Comparison of ENCODE assay signal across 23 cellular contexts in the genomic region with DNA sequence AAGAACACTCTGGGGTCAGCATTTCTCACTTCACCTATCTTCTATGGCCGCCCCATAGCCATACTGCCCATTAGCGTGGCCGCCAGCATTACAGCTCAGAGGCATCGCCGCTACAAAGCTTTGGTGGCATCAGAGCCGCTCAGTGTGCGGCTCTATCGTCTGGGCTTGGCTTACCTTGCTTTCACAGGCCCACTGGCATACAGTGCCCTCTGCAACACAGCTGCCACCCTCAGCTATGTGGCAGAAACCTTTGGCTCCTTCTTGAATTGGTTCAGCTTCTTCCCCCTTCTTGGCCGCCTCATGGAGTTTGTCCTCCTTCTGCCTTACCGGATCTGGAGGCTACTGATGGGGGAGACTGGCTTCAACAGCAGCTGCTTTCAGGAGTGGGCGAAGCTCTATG. TPM values are rescaled to one million over a fixed set of nuclear protein-coding genes. Genes with fewer than 3 reads are reported as not detected.
"Had no signal": no experiment of that assay in that cellular context is flagged by ENCODE, and none has a peak within 500 bp of the region (broad histone marks: within the 10 kb centered on the region; RNA-seq: fewer than 3 reads in every experiment).

No MANE protein-coding gene starts in this region.

- DNase-seq: activated B cell treated with CpG ODN at 0.5 μM for 24 hours; activated CD4-positive, alpha-beta T cell treated with anti-CD3 and anti-CD28 coated beads, Interleukin-2, amount 10 ng/mL, durations not matched to agents 24 days and 14 days; activated CD8-positive, alpha-beta T cell treated with anti-CD3 and anti-CD28 coated beads for 36 hours; activated naive CD4-positive, alpha-beta T cell treated with anti-CD3 and anti-CD28 coated beads for 36 hours; activated T-cell treated with anti-CD3 and anti-CD28 coated beads, Interleukin-2, amount 50 U/mL, for 4 hours; anterior cingulate cortex; caudate nucleus; erythroblast; foreskin melanocyte; kidney glomerular epithelial cell; left ventricle myocardium superior; mucosa of descending colon; naive B cell; stimulated activated CD4-positive, alpha-beta T cell treated with anti-CD3 and anti-CD28 coated beads, Interleukin-4, amount 100 ng/mL, for 1 hour; T-cell; T-helper 9 cell had no signal

- H3K9me3 Mint-ChIP-seq: activated B cell treated with CpG ODN at 0.5 μM for 24 hours; activated CD4-positive, alpha-beta T cell treated with anti-CD3 and anti-CD28 coated beads, Interleukin-2, amount 10 ng/mL, durations not matched to agents 24 days and 14 days; activated CD8-positive, alpha-beta T cell treated with anti-CD3 and anti-CD28 coated beads for 36 hours; activated naive CD4-positive, alpha-beta T cell treated with anti-CD3 and anti-CD28 coated beads for 36 hours; activated T-cell treated with anti-CD3 and anti-CD28 coated beads, Interleukin-2, amount 50 U/mL, for 4 hours; memory B cell; naive B cell; T-cell had no signal

- H3K27ac ChIP-seq: skin epidermis, thoracic aorta, upper lobe of left lung had no signal

- H3K36me3 Mint-ChIP-seq: brain, memory B cell, T-cell had no signal

- H3K4me3 Mint-ChIP-seq: activated CD4-positive, alpha-beta T cell treated with anti-CD3 and anti-CD28 coated beads, Interleukin-2, amount 10 ng/mL, durations not matched to agents 24 days and 14 days; activated CD8-positive, alpha-beta T cell treated with anti-CD3 and anti-CD28 coated beads for 36 hours; activated naive CD4-positive, alpha-beta T cell treated with anti-CD3 and anti-CD28 coated beads for 36 hours; activated T-cell treated with anti-CD3 and anti-CD28 coated beads, Interleukin-2, amount 50 U/mL, for 4 hours; memory B cell; T-cell had no signal

- ATAC-seq: activated CD8-positive, alpha-beta T cell treated with anti-CD3 and anti-CD28 coated beads for 36 hours; activated T-cell treated with anti-CD3 and anti-CD28 coated beads, Interleukin-2, amount 50 U/mL, for 4 hours; left ventricle myocardium superior; mucosa of descending colon; T-cell had no signal

- H3K4me3 ChIP-seq: mucosa of descending colon, skin epidermis, thoracic aorta, upper lobe of left lung had no signal

- FAIRE-seq: colon, endometrium had no signal

- H3K9me3 ChIP-seq: mucosa of descending colon, thoracic aorta, upper lobe of left lung had no signal

- H3K36me3 ChIP-seq: thoracic aorta, upper lobe of left lung had no signal

- H3K27ac Mint-ChIP-seq: activated B cell treated with CpG ODN at 0.5 μM for 24 hours; activated CD4-positive, alpha-beta T cell treated with anti-CD3 and anti-CD28 coated beads, Interleukin-2, amount 10 ng/mL, durations not matched to agents 24 days and 14 days; activated CD8-positive, alpha-beta T cell treated with anti-CD3 and anti-CD28 coated beads for 36 hours; activated naive CD4-positive, alpha-beta T cell treated with anti-CD3 and anti-CD28 coated beads for 36 hours; memory B cell; naive B cell had no signal

RNA-seq across cellular contexts. Expression of gene DNAJC22, which starts 2.6 kb away (rescaled TPM):
- total RNA-seq: activated B cell treated with CpG ODN at 0.5 μM for 24 hours; activated CD4-positive, alpha-beta T cell treated with anti-CD3 and anti-CD28 coated beads, Interleukin-2, amount 10 ng/mL, durations not matched to agents 24 days and 14 days; activated naive CD4-positive, alpha-beta T cell treated with anti-CD3 and anti-CD28 coated beads for 36 hours had no signal

RNA-seq across cellular contexts. Expression of gene C1QL4, which starts 12.3 kb away (rescaled TPM):
- total RNA-seq: activated B cell treated with CpG ODN at 0.5 μM for 24 hours; activated CD4-positive, alpha-beta T cell treated with anti-CD3 and anti-CD28 coated beads, Interleukin-2, amount 10 ng/mL, durations not matched to agents 24 days and 14 days; activated CD8-positive, alpha-beta T cell treated with anti-CD3 and anti-CD28 coated beads for 36 hours; activated naive CD4-positive, alpha-beta T cell treated with anti-CD3 and anti-CD28 coated beads for 36 hours; activated T-cell treated with anti-CD3 and anti-CD28 coated beads, Interleukin-2, amount 50 U/mL, for 4 hours; left ventricle myocardium superior; mucosa of descending colon; T-cell; thoracic aorta; upper lobe of left lung had no signal

RNA-seq across cellular contexts. Expression of gene PRPH, which starts 54.3 kb away (rescaled TPM):
- total RNA-seq: activated B cell treated with CpG ODN at 0.5 μM for 24 hours; activated CD8-positive, alpha-beta T cell treated with anti-CD3 and anti-CD28 coated beads for 36 hours; activated naive CD4-positive, alpha-beta T cell treated with anti-CD3 and anti-CD28 coated beads for 36 hours; activated T-cell treated with anti-CD3 and anti-CD28 coated beads, Interleukin-2, amount 50 U/mL, for 4 hours; left ventricle myocardium superior; T-cell had no signal
